7 cellular contexts compared by ENCODE assay signal in genomic region chr11:77820565-77821348, GRCh38. TPM values are rescaled to one million over a fixed set of nuclear protein-coding genes. Genes with fewer than 3 reads are reported as not detected.
DNase-seq lines count a peak whose midpoint lies in the region; ATAC-seq and TF ChIP-seq lines count a peak whose summit lies in the region.

Gene AAMDC (plus strand): TSS chr11:77821144. CDS start chr11:77842497, 21,353 bp downstream.
A gene with protein sequence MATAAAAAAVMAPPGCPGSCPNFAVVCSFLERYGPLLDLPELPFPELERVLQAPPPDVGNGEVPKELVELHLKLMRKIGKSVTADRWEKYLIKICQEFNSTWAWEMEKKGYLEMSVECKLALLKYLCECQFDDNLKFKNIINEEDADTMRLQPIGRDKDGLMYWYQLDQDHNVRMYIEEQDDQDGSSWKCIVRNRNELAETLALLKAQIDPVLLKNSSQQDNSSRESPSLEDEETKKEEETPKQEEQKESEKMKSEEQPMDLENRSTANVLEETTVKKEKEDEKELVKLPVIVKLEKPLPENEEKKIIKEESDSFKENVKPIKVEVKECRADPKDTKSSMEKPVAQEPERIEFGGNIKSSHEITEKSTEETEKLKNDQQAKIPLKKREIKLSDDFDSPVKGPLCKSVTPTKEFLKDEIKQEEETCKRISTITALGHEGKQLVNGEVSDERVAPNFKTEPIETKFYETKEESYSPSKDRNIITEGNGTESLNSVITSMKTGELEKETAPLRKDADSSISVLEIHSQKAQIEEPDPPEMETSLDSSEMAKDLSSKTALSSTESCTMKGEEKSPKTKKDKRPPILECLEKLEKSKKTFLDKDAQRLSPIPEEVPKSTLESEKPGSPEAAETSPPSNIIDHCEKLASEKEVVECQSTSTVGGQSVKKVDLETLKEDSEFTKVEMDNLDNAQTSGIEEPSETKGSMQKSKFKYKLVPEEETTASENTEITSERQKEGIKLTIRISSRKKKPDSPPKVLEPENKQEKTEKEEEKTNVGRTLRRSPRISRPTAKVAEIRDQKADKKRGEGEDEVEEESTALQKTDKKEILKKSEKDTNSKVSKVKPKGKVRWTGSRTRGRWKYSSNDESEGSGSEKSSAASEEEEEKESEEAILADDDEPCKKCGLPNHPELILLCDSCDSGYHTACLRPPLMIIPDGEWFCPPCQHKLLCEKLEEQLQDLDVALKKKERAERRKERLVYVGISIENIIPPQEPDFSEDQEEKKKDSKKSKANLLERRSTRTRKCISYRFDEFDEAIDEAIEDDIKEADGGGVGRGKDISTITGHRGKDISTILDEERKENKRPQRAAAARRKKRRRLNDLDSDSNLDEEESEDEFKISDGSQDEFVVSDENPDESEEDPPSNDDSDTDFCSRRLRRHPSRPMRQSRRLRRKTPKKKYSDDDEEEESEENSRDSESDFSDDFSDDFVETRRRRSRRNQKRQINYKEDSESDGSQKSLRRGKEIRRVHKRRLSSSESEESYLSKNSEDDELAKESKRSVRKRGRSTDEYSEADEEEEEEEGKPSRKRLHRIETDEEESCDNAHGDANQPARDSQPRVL (N-terminal part only) (minus strand): TSS chr11:77820722. CDS start chr11:77820714, 8 bp downstream.

- intact Hi-C loops in ascending aorta (cut with DNase I), result loop anchor here (1.0 to 10.0 kb wide), 7 partner anchors 174 to 756 kb away; partner anchors contain the start of genes CAPN5, CLNS1A, INTS4 and KCTD21

- no peaks in the 10 kb centered on the region for H3K9me3 ChIP-seq in ascending aorta

- peak; percentile 86 for ATAC-seq in GM18498 (IDR thresholded peaks at IDR 0.05; ENCODE audit: unreplicated experiment)
- peak; percentile 87 for ATAC-seq in HG02938 (IDR thresholded peaks at IDR 0.05; ENCODE audit: unreplicated experiment)

- peak within 1 kb of the TSS; percentile 91 to 97 for H3K27ac ChIP-seq in ascending aorta

- DNase-seq in NCI-H1694 treated with DMSO at 0.1 percent for 48 hours (lab: John Stamatoyannopoulos, UW) (peak; percentile 95), T-helper 2 cell (peak; percentile 95 to 99 (median 96)), ascending aorta (ENCODE audit: low spot score in 2 of 2) (peak; percentile 94 to 99), hepatic stellate cell (ENCODE audit: low spot score) (peak; percentile 95), renal cortical epithelial cell (ENCODE audit: low read depth) (peak; percentile 93)

- H3K27me3 ChIP-seq in ascending aorta, result no peaks in the 10 kb centered on the region

- TF ChIP-seq CTCF in ascending aorta (IDR thresholded peaks at IDR 0.05), result peak; percentile 44 to 74 (median 68)

- peak within 1 kb of the TSS; percentile 77 to 84 for H3K4me3 ChIP-seq in ascending aorta

- peaks cover 0 to 33% of the 10 kb centered on the region in 2 donors for H3K4me1 ChIP-seq in ascending aorta

- H3K36me3 ChIP-seq in ascending aorta, result no peaks in the 10 kb centered on the region

RNA-seq across cellular contexts. Expression of gene AAMDC, which starts in this region (rescaled TPM):
- total RNA-seq in ascending aorta (56.4 TPM), renal cortical epithelial cell (22.6 and 26.2 TPM in 2 replicates)

RNA-seq across cellular contexts. Expression of the second gene that starts in this region (rescaled TPM):
- total RNA-seq in ascending aorta, result 17.8 TPM
- 18.1 and 74.2 TPM in 2 replicates for total RNA-seq in renal cortical epithelial cell

Comparison
In these comparisons a context has a peak if more than half of its experiments do, and no peak if none do; other contexts are left out.
1. Peak in every context shown above with its lines: DNase-seq, ATAC-seq, H3K4me3 ChIP-seq and H3K27ac ChIP-seq.